In genomic region chr22:46090631-46091201, GRCh38 we compare ENCODE assay signal across 11 cellular contexts. TPM values are rescaled to one million over a fixed set of nuclear protein-coding genes. Genes with fewer than 3 reads are reported as not detected.
DNase-seq lines count a peak whose midpoint lies in the region; ATAC-seq, FAIRE-seq and TF ChIP-seq lines count a peak whose summit lies in the region.
"Had no signal": no experiment of that assay in that cellular context is flagged by ENCODE, and none has a peak within 500 bp of the region (broad histone marks: within the 10 kb centered on the region; RNA-seq: fewer than 3 reads in every experiment).

No MANE protein-coding gene starts in this region.

- intact Hi-C loops in MCF 10A (cut with micrococcal nuclease), result no loop called here

- H3K4me3 ChIP-seq in HEK293 (ENCODE audit: low read depth, low read length), result no peak overlapping the region
- H3K4me3 ChIP-seq in keratinocyte (ENCODE audit: control insufficient read depth in 2 of 3, extremely low read depth in 1 of 3, insufficient read depth in 2 of 3, low read depth in 1 of 3, low read length in 3 of 3), result no peak overlapping the region

- H3K79me2 ChIP-seq in keratinocyte (ENCODE audit: control insufficient read depth, insufficient read depth, low read length), result peaks cover 94% of the 10 kb centered on the region

- peaks cover 40% of the 10 kb centered on the region for H3K4me1 Mint-ChIP-seq in MCF 10A (ENCODE audit: insufficient read depth, unreplicated experiment)
- H3K4me1 Mint-ChIP-seq in stimulated activated effector memory CD8-positive, alpha-beta T cell treated with anti-CD3 and anti-CD28 coated beads, Interleukin-12 subunit alpha, Interleukin-12 subunit beta, amount 100 ng/mL, for 72 hours, result no peaks in the 10 kb centered on the region

- H3K36me3 Mint-ChIP-seq in MCF 10A (ENCODE audit: insufficient read depth, unreplicated experiment), result peaks cover 95% of the 10 kb centered on the region
- H3K36me3 Mint-ChIP-seq in stimulated activated effector memory CD8-positive, alpha-beta T cell treated with anti-CD3 and anti-CD28 coated beads, Interleukin-12 subunit alpha, Interleukin-12 subunit beta, amount 100 ng/mL, for 72 hours, result no peaks in the 10 kb centered on the region

- peaks cover 5% of the 10 kb centered on the region for H3K4me1 ChIP-seq in HEK293 (ENCODE audit: control insufficient read depth, insufficient read depth, low read length)
- H3K4me1 ChIP-seq in keratinocyte (ENCODE audit: control insufficient read depth, extremely low read depth, insufficient read depth, low read length), result peaks cover 63% of the 10 kb centered on the region

- peak overlapping the region; percentile 79 for H3K27ac Mint-ChIP-seq in MCF 10A (ENCODE audit: low read depth, unreplicated experiment)
- no peak overlapping the region for H3K27ac Mint-ChIP-seq in stimulated activated effector memory CD8-positive, alpha-beta T cell treated with anti-CD3 and anti-CD28 coated beads, Interleukin-12 subunit alpha, Interleukin-12 subunit beta, amount 100 ng/mL, for 72 hours

- peaks cover 4% of the 10 kb centered on the region for H3K9me1 ChIP-seq in keratinocyte (ENCODE audit: control insufficient read depth, extremely low read depth, insufficient read depth, low read length)

- CTCF ChIA-PET in HEK293 (lab: Yijun Ruan, JAX) (no interaction called here), MCF 10A (lab: Yijun Ruan, JAX) (interaction anchor here (0.6 to 1.1 kb wide), 5 partner anchors 9 to 752 kb away, joined by 3 to 5 read pairs (median 4); no protein-coding TSS in a partner anchor)

- peak overlapping the region; percentile 96 for H3K4me3 Mint-ChIP-seq in MCF 10A (ENCODE audit: unreplicated experiment)
- H3K4me3 Mint-ChIP-seq in stimulated activated effector memory CD8-positive, alpha-beta T cell treated with anti-CD3 and anti-CD28 coated beads, Interleukin-12 subunit alpha, Interleukin-12 subunit beta, amount 100 ng/mL, for 72 hours, result no peak overlapping the region

- BruUV-seq in MCF 10A (replicated peaks; lab: Mats Ljungman, UMichigan), result no TSS peak

- FAIRE-seq in keratinocyte (lab: Jason Lieb, UNC), result peak; percentile 93
- FAIRE-seq: urothelium cell line had no signal

- H3K9me3 Mint-ChIP-seq in MCF 10A (ENCODE audit: unreplicated experiment), result no peaks in the 10 kb centered on the region
- H3K9me3 Mint-ChIP-seq in stimulated activated effector memory CD8-positive, alpha-beta T cell treated with anti-CD3 and anti-CD28 coated beads, Interleukin-12 subunit alpha, Interleukin-12 subunit beta, amount 100 ng/mL, for 72 hours, result no peaks in the 10 kb centered on the region

- POLR2A ChIA-PET in HEK293 (lab: Yijun Ruan, JAX), result no interaction called here
- POLR2A ChIA-PET in MCF 10A (lab: Yijun Ruan, JAX), result interaction anchor here (1.4 to 11.7 kb wide), 3 partner anchors 14 to 30 kb away, joined by 3 to 456 read pairs (median 266); no protein-coding TSS in a partner anchor

- peak overlapping the region; percentile 99 for H3K9ac ChIP-seq in keratinocyte (ENCODE audit: control insufficient read depth, extremely low read depth, insufficient read depth, low read length)

- no peaks in the 10 kb centered on the region for H3K27me3 Mint-ChIP-seq in MCF 10A (ENCODE audit: insufficient read depth, unreplicated experiment)

- TF ChIP-seq CTCF in HEK293 (tag by site-specific recombination; IDR thresholded peaks at IDR 0.05) (no peak), MCF 10A (IDR thresholded peaks at IDR 0.05; ENCODE audit: unreplicated experiment) (no peak), keratinocyte (optimal IDR thresholded peaks at IDR 0.05 in 1 of 3, IDR thresholded peaks at IDR 0.05 in 1 of 3, conservative IDR thresholded peaks at IDR 0.05 in 1 of 3; ENCODE audit: extremely low read depth in 1 of 3, insufficient read depth in 2 of 3, low read length in 3 of 3) (no peak)

- peak overlapping the region; percentile 81 for H3K4me2 ChIP-seq in keratinocyte (ENCODE audit: control insufficient read depth, extremely low read depth, insufficient read depth, low read depth, low read length)

- H4K20me1 ChIP-seq in keratinocyte (ENCODE audit: control insufficient read depth, extremely low read depth, insufficient read depth, low read length), result peaks cover 62% of the 10 kb centered on the region

- H2AFZ ChIP-seq in keratinocyte (ENCODE audit: control insufficient read depth, low read length), result no peak overlapping the region

- H3K27me3 ChIP-seq in keratinocyte (ENCODE audit: control insufficient read depth, extremely low read depth, insufficient read depth, low read length), result no peaks in the 10 kb centered on the region

- DNase-seq in MCF 10A (ENCODE audit: unreplicated experiment) (no peak), keratinocyte (ENCODE audit: low read depth, low spot score) (no peak), stromal cell of bone marrow (ENCODE audit: low read depth) (peak; percentile 76), NCI-H1436 treated with DMSO at 0.1 percent for 48 hours (lab: John Stamatoyannopoulos, UW) (no peak), activated gamma-delta T cell treated with Interleukin-2 at 50 U/mL for 16 hours (no peak)
- DNase-seq in stimulated activated effector memory CD8-positive, alpha-beta T cell treated with anti-CD3 and anti-CD28 coated beads, Interleukin-12 subunit alpha, Interleukin-12 subunit beta, amount 100 ng/mL, for 72 hours (ENCODE audit: low spot score in 2 of 2), result no peak
- DNase-seq: NCI-H2081 treated with DMSO at 0.1 percent for 48 hours had no signal

- no peak for ATAC-seq in GM21447 (IDR thresholded peaks at IDR 0.05; ENCODE audit: unreplicated experiment)
- ATAC-seq in stimulated activated effector memory CD8-positive, alpha-beta T cell treated with anti-CD3 and anti-CD28 coated beads, Interleukin-12 subunit alpha, Interleukin-12 subunit beta, amount 100 ng/mL, for 72 hours, result no peak

- H3K36me3 ChIP-seq in HEK293 (ENCODE audit: control insufficient read depth in 2 of 2, insufficient read depth in 1 of 2, low read length in 2 of 2) (peaks cover 0 to 16% of the 10 kb centered on the region in 2 experiments; a peak in 2 of 3 replicates), keratinocyte (ENCODE audit: control insufficient read depth in 2 of 2, extremely low read depth in 1 of 2, insufficient read depth in 2 of 2, low read length in 2 of 2) (peaks cover 17 to 81% of the 10 kb centered on the region in 2 experiments)

- dilution Hi-C loops in keratinocyte (cut with MboI; ENCODE audit: extremely low pct_ligation_motif_present, low sequenced_read_pairs), result no loop called here

- H3K27ac ChIP-seq in HEK293 (ENCODE audit: extremely low read depth, low read depth, low read length), result no peak overlapping the region
- H3K27ac ChIP-seq in keratinocyte (ENCODE audit: control insufficient read depth, insufficient read depth, low read length), result peak overlapping the region; percentile 80
- H3K27ac ChIP-seq: HL-60 had no signal

- no peaks in the 10 kb centered on the region for H3K9me3 ChIP-seq in HEK293 (ENCODE audit: control insufficient read depth, insufficient read depth, low read depth, low read length)
- no peaks in the 10 kb centered on the region for H3K9me3 ChIP-seq in keratinocyte (ENCODE audit: control insufficient read depth, low read depth, low read length)

TF ChIP-seq in HEK293, 187 proteins besides CTCF, POLR2A, EP300 and RAD21:
- TF ChIP-seq ZNF501 (tag by site-specific recombination; IDR thresholded peaks at IDR 0.05), result no peak
- TF ChIP-seq ZIC2 (tag by site-specific recombination; IDR thresholded peaks at IDR 0.05), result peak; percentile 85

RNA-seq across cellular contexts. Expression of gene PPARA, which starts 59.6 kb away (rescaled TPM):
- 8.0 and 10.1 TPM in 2 replicates for total RNA-seq in MCF 10A (2022)
- 3.8 to 5.7 TPM (median 4.9 TPM) in 3 replicates for polyA plus RNA-seq in keratinocyte
- polyA plus RNA-seq in keratinocyte (2011; ENCODE audit: low read depth), result 3.0 TPM
- 4.3 and 5.2 TPM in 2 replicates for polyA plus RNA-seq in keratinocyte (2011; cell fraction: cytosol; rRNA removed)
- polyA plus RNA-seq in keratinocyte (2011; cell fraction: nucleus; rRNA removed), result 5.7 TPM in 2 replicates
- 5.0 and 6.3 TPM in 2 replicates for polyA plus RNA-seq in keratinocyte (2012; ENCODE audit: low replicate concordance)
- 7.1 to 18.8 TPM (median 10.4 TPM) in 3 replicates for polyA minus RNA-seq in keratinocyte
- polyA minus RNA-seq in keratinocyte (2011; cell fraction: cytosol; rRNA and poly(A)+ RNA removed), result 10.7 TPM
- 8.8 and 9.4 TPM in 2 replicates for polyA minus RNA-seq in keratinocyte (2011; cell fraction: nucleus; rRNA and poly(A)+ RNA removed)
